Comparison of ENCODE assay signal across 1 cellular context in the genomic region with DNA sequence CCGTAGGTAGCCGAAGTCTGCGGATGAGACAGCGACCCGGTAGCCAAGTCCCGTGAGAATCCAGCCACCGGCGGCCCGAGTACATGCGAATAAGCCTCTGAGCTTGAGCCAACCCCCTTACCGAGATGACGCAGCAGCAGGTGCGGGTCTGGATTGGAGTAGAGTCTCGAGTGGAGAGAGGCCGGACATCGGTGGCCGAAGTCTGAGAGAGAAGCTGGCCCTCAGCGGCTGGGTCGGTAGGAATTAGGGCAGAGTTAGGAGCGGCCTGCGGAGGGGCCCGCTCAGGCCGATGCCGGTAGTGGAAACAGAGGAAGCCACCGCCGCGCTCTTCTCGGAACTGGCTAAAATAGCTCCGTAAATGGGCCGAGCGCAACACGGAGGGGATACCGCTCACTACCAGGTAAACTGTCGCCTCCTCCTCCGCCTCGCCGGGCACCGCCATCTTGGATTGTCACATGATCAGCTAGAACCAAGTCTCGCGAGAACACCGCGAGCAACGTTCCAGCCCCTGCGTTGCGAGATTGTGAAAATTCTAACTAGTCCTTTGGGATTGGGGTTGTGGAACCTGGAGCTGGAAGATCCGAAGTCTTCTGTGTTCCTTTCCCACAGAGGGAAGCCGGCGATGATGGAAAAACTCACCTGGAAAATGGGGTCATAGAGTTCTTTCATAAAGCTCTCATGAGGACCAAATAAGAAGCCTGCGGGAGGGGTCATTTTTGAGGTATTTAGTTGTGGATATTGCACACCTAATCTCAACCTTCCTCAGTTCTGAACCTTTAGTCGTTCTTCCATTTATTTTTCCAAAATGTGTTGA.
TF ChIP-seq lines count a peak whose summit lies in the region.

A gene with protein sequence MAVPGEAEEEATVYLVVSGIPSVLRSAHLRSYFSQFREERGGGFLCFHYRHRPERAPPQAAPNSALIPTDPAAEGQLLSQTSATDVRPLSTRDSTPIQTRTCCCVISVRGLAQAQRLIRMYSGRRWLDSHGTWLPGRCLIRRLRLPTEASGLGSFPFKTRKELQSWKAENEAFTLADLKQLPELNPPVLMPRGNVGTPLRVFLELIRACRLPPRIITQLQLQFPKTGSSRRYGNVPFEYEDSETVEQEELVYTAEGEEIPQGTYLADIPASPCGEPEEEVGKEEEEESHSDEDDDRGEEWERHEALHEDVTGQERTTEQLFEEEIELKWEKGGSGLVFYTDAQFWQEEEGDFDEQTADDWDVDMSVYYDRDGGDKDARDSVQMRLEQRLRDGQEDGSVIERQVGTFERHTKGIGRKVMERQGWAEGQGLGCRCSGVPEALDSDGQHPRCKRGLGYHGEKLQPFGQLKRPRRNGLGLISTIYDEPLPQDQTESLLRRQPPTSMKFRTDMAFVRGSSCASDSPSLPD (minus strand): TSS at position 467 of the 814 bp plus-strand sequence. CDS start 25 bp downstream, at position 442.

TF ChIP-seq in K562, 482 proteins besides CTCF, POLR2A, EP300 and RAD21 (continued from another document and continues in another):
- TF ChIP-seq, protein P1, sequence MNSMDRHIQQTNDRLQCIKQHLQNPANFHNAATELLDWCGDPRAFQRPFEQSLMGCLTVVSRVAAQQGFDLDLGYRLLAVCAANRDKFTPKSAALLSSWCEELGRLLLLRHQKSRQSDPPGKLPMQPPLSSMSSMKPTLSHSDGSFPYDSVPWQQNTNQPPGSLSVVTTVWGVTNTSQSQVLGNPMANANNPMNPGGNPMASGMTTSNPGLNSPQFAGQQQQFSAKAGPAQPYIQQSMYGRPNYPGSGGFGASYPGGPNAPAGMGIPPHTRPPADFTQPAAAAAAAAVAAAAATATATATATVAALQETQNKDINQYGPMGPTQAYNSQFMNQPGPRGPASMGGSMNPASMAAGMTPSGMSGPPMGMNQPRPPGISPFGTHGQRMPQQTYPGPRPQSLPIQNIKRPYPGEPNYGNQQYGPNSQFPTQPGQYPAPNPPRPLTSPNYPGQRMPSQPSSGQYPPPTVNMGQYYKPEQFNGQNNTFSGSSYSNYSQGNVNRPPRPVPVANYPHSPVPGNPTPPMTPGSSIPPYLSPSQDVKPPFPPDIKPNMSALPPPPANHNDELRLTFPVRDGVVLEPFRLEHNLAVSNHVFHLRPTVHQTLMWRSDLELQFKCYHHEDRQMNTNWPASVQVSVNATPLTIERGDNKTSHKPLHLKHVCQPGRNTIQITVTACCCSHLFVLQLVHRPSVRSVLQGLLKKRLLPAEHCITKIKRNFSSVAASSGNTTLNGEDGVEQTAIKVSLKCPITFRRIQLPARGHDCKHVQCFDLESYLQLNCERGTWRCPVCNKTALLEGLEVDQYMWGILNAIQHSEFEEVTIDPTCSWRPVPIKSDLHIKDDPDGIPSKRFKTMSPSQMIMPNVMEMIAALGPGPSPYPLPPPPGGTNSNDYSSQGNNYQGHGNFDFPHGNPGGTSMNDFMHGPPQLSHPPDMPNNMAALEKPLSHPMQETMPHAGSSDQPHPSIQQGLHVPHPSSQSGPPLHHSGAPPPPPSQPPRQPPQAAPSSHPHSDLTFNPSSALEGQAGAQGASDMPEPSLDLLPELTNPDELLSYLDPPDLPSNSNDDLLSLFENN (IDR thresholded peaks at IDR 0.05; ENCODE audit: low read depth in 2 of 2, low read length in 2 of 2), result peak in 1 of 2 experiments; percentile 47; a peak in 1 of 4 replicates
- TF ChIP-seq MXD1 (CRISPR knock-in tag; IDR thresholded peaks at IDR 0.05; ENCODE audit: borderline replicate concordance, poor library complexity, severe bottlenecking), result peak; percentile 75
- TF ChIP-seq MCM7 (IDR thresholded peaks at IDR 0.05), result no peak
- TF ChIP-seq FOSL1 (tag; conservative IDR thresholded peaks at IDR 0.05), result peak; percentile 29; the same call in 1 of the 2 replicates
- TF ChIP-seq TRIM28 (IDR thresholded peaks at IDR 0.05), result peak; percentile 56
- peak; percentile 69 for TF ChIP-seq CREM (IDR thresholded peaks at IDR 0.05; ENCODE audit: low read depth)
- peak; percentile 28; the same call in 1 of the 2 replicates for TF ChIP-seq GABPA (tag; conservative IDR thresholded peaks at IDR 0.05; ENCODE audit: low read depth)
- TF ChIP-seq ZNF79 (CRISPR knock-in tag; IDR thresholded peaks at IDR 0.05; ENCODE audit: low read depth), result 0 out of 2 replicates have a peak, but pooled peaks have one; percentile 20
- no peak for TF ChIP-seq ZBTB12 (CRISPR knock-in tag; IDR thresholded peaks at IDR 0.05)
- TF ChIP-seq, protein P2, sequence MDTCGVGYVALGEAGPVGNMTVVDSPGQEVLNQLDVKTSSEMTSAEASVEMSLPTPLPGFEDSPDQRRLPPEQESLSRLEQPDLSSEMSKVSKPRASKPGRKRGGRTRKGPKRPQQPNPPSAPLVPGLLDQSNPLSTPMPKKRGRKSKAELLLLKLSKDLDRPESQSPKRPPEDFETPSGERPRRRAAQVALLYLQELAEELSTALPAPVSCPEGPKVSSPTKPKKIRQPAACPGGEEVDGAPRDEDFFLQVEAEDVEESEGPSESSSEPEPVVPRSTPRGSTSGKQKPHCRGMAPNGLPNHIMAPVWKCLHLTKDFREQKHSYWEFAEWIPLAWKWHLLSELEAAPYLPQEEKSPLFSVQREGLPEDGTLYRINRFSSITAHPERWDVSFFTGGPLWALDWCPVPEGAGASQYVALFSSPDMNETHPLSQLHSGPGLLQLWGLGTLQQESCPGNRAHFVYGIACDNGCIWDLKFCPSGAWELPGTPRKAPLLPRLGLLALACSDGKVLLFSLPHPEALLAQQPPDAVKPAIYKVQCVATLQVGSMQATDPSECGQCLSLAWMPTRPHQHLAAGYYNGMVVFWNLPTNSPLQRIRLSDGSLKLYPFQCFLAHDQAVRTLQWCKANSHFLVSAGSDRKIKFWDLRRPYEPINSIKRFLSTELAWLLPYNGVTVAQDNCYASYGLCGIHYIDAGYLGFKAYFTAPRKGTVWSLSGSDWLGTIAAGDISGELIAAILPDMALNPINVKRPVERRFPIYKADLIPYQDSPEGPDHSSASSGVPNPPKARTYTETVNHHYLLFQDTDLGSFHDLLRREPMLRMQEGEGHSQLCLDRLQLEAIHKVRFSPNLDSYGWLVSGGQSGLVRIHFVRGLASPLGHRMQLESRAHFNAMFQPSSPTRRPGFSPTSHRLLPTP (IDR thresholded peaks at IDR 0.05; ENCODE audit: borderline replicate concordance, extremely low read depth, insufficient read length), result no peak
- 0 out of 2 replicates have a peak, but pooled peaks have one; percentile 41 for TF ChIP-seq NBN (IDR thresholded peaks at IDR 0.05; ENCODE audit: low read depth)
- TF ChIP-seq FOXK2 (conservative IDR thresholded peaks at IDR 0.05 in 1 of 2, IDR thresholded peaks at IDR 0.05 in 1 of 2; ENCODE audit: low read depth in 2 of 2), result peak; percentile 79 to 84; a peak in 3 of 4 replicates
- peak; percentile 29; the same call in 1 of the 2 replicates for TF ChIP-seq BHLHE40 (IDR thresholded peaks at IDR 0.05; ENCODE audit: low read length)
- TF ChIP-seq POLR2G (IDR thresholded peaks at IDR 0.05; ENCODE audit: low read depth, low read length), result peak; percentile 90
- peak; percentile 56 for TF ChIP-seq CREB1 (IDR thresholded peaks at IDR 0.05)
- no peak for TF ChIP-seq CREB1 (CRISPR knock-in tag; IDR thresholded peaks at IDR 0.05)
- peak; percentile 72; the same call in 1 of the 2 replicates for TF ChIP-seq TFAP4 (CRISPR knock-in tag; IDR thresholded peaks at IDR 0.05; ENCODE audit: borderline replicate concordance)
- peak; percentile 54; the same call in 1 of the 2 replicates for TF ChIP-seq RB1 (IDR thresholded peaks at IDR 0.05; ENCODE audit: low read depth)
- no peak for TF ChIP-seq BRF1 (IDR thresholded peaks at IDR 0.05; ENCODE audit: borderline replicate concordance, extremely low read depth, insufficient read length)
- no peak for TF ChIP-seq CLOCK (CRISPR knock-in tag; IDR thresholded peaks at IDR 0.05; ENCODE audit: borderline replicate concordance)
- no peak for TF ChIP-seq CBX1 (IDR thresholded peaks at IDR 0.05; ENCODE audit: low read depth)
- TF ChIP-seq RBFOX2 (IDR thresholded peaks at IDR 0.05; ENCODE audit: low read depth, low read length), result peak; percentile 86
- TF ChIP-seq RBBP5 (IDR thresholded peaks at IDR 0.05; ENCODE audit: borderline replicate concordance, insufficient read depth, low read length, poor library complexity, severe bottlenecking), result peak; percentile 95
- TF ChIP-seq DEAF1 (CRISPR knock-in tag; IDR thresholded peaks at IDR 0.05), result 0 out of 2 replicates have a peak, but pooled peaks have one; percentile 32
- TF ChIP-seq ZNF551 (CRISPR knock-in tag; IDR thresholded peaks at IDR 0.05), result no peak
- TF ChIP-seq, protein P3, sequence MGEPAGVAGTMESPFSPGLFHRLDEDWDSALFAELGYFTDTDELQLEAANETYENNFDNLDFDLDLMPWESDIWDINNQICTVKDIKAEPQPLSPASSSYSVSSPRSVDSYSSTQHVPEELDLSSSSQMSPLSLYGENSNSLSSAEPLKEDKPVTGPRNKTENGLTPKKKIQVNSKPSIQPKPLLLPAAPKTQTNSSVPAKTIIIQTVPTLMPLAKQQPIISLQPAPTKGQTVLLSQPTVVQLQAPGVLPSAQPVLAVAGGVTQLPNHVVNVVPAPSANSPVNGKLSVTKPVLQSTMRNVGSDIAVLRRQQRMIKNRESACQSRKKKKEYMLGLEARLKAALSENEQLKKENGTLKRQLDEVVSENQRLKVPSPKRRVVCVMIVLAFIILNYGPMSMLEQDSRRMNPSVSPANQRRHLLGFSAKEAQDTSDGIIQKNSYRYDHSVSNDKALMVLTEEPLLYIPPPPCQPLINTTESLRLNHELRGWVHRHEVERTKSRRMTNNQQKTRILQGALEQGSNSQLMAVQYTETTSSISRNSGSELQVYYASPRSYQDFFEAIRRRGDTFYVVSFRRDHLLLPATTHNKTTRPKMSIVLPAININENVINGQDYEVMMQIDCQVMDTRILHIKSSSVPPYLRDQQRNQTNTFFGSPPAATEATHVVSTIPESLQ (CRISPR knock-in tag; IDR thresholded peaks at IDR 0.05), result peak; percentile 70; the same call in 1 of the 2 replicates
- TF ChIP-seq ZNF707 (CRISPR knock-in tag; conservative IDR thresholded peaks at IDR 0.05), result 0 out of 2 replicates have a peak, but pooled peaks have one; percentile 35
- peak; percentile 36; the same call in 1 of the 2 replicates for TF ChIP-seq LARP7 (IDR thresholded peaks at IDR 0.05)
- TF ChIP-seq SAP30 (IDR thresholded peaks at IDR 0.05; ENCODE audit: borderline replicate concordance, insufficient read depth, low read depth, low read length, poor library complexity, severe bottlenecking), result peak; percentile 100
- peak; percentile 93 for TF ChIP-seq KAT8 (IDR thresholded peaks at IDR 0.05; ENCODE audit: low read depth)
- no peak; the same call in 1 of the 2 replicates for TF ChIP-seq STAT5A (IDR thresholded peaks at IDR 0.05; ENCODE audit: borderline replicate concordance, low read length)
- TF ChIP-seq HDAC3 (IDR thresholded peaks at IDR 0.05; ENCODE audit: borderline replicate concordance, partially characterized antibody), result peak; percentile 79
- TF ChIP-seq GTF2A2 (tag; IDR thresholded peaks at IDR 0.05), result peak; percentile 17; the same call in 1 of the 2 replicates
- TF ChIP-seq ZC3H4 (CRISPR knock-in tag; IDR thresholded peaks at IDR 0.05; ENCODE audit: borderline replicate concordance), result no peak
- TF ChIP-seq POLR2AphosphoS5 (IDR thresholded peaks at IDR 0.05; ENCODE audit: control insufficient read depth, insufficient read depth, low read depth, low read length), result peak; percentile 87; the same call in 1 of the 2 replicates
